9 cellular contexts compared by ENCODE assay signal in the genomic region with DNA sequence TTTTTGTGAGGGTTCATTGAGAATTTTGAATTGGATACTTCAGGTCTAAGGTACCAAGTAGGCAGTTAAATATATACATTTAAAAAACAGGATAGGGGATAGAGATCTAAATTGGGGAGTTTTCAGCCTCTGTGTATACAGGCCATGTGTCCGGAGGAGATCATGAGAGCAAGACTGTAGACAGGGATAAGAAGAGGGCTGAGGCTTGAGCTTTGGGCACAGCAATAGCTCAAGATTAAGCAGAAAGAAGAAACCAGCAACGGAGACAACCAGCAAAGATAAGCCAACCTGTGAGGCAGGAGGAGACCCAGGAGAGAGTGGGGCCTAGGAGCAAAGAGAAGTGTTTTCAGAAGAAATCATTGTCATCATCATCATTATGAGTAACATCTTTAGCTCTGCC.
"Had no signal": no experiment of that assay in that cellular context is flagged by ENCODE, and none has a peak within 500 bp of the region (broad histone marks: within the 10 kb centered on the region; RNA-seq: fewer than 3 reads in every experiment).

No MANE protein-coding gene starts in this region.

- H3K4me3 Mint-ChIP-seq: GM23338, HFFc6 had no signal

- H3K4me1 Mint-ChIP-seq: GM23338 had no signal

- H3K9me3 Mint-ChIP-seq: HFFc6 had no signal

- H3K36me3 ChIP-seq: HAP-1 had no signal

- H3K4me3 ChIP-seq: GM23338, HAP-1 had no signal

- FAIRE-seq: H1, HTR-8/SVneo had no signal

- H2AFZ ChIP-seq: GM23338 had no signal

- H3K27ac Mint-ChIP-seq: GM23338, HFFc6 had no signal

- H3K4me1 ChIP-seq: HAP-1 had no signal

- DNase-seq: H7, HFFc6, IMR-90, KBM-7 had no signal

- H3K4me2 ChIP-seq: GM23338 had no signal

- ATAC-seq: GM23338, HCT116 had no signal

- H3K9me3 ChIP-seq: HAP-1 had no signal
